In genomic region chr9:95086564-95086955, GRCh38 we compare ENCODE assay signal across 14 cellular contexts.
DNase-seq lines count a peak whose midpoint lies in the region; ATAC-seq and TF ChIP-seq lines count a peak whose summit lies in the region.
"Had no signal": no experiment of that assay in that cellular context is flagged by ENCODE, and none has a peak within 500 bp of the region (broad histone marks: within the 10 kb centered on the region; RNA-seq: fewer than 3 reads in every experiment).

No MANE protein-coding gene starts in this region.

- H3K9me3 Mint-ChIP-seq in endodermal cell: no peaks in the 10 kb centered on the region
- no peaks in the 10 kb centered on the region for H3K9me3 Mint-ChIP-seq in neural crest cell
- H3K9me3 Mint-ChIP-seq: activated T-helper 1 cell treated with anti-CD3 and anti-CD28 coated beads, Interleukin-12 subunit alpha, Interleukin-12 subunit beta, Interleukin-2, Interleukin-4 antibody, amounts not matched to agents 30 ng/mL and 10 ng/mL and 1 ng/mL, durations not matched to agents 14 hours and 24 hours and 36 hours had no signal

- H3K36me3 Mint-ChIP-seq in endodermal cell (ENCODE audit: low read depth) (peaks cover 40% of the 10 kb centered on the region), neural crest cell (ENCODE audit: low read depth) (peaks cover 9% of the 10 kb centered on the region)

- no peak overlapping the region for H3K9ac ChIP-seq in endodermal cell (ENCODE audit: extremely low read depth, low read length, poor library complexity, severe bottlenecking)

- no peak overlapping the region for H3K4me3 ChIP-seq in endodermal cell (ENCODE audit: low read length)
- H3K4me3 ChIP-seq in H7 (ENCODE audit: insufficient read depth, low read depth, low read length): no peak overlapping the region

- H3K4me3 Mint-ChIP-seq in endodermal cell: no peak overlapping the region
- H3K4me3 Mint-ChIP-seq in neural crest cell: peak overlapping the region; percentile 38
- H3K4me3 Mint-ChIP-seq: activated CD8-positive, alpha-beta T cell treated with anti-CD3 and anti-CD28 coated beads, Interleukin-2, amount 10 ng/mL, durations not matched to agents 7 days and 5 days; activated T-helper 1 cell treated with anti-CD3 and anti-CD28 coated beads, Interleukin-12 subunit alpha, Interleukin-12 subunit beta, Interleukin-2, Interleukin-4 antibody, amounts not matched to agents 30 ng/mL and 10 ng/mL and 1 ng/mL, durations not matched to agents 14 hours and 24 hours and 36 hours had no signal

- 88 to 95% methylated on average over 7 to 8 of the region's 8 CpGs for WGBS in endodermal cell (ENCODE audit: insufficient coverage in 1 of 2, insufficient read length in 1 of 2), 2 experiments

- H3K4me1 Mint-ChIP-seq in endodermal cell (peaks cover 4% of the 10 kb centered on the region), neural crest cell (peaks cover 81% of the 10 kb centered on the region)

- H3K27ac Mint-ChIP-seq in endodermal cell (no peak overlapping the region), neural crest cell (ENCODE audit: unreplicated experiment) (peak overlapping the region; percentile 44)
- H3K27ac Mint-ChIP-seq: activated CD8-positive, alpha-beta T cell treated with anti-CD3 and anti-CD28 coated beads, Interleukin-2, amount 10 ng/mL, durations not matched to agents 7 days and 5 days; activated T-helper 1 cell treated with anti-CD3 and anti-CD28 coated beads, Interleukin-12 subunit alpha, Interleukin-12 subunit beta, Interleukin-2, Interleukin-4 antibody, amounts not matched to agents 30 ng/mL and 10 ng/mL and 1 ng/mL, durations not matched to agents 14 hours and 24 hours and 36 hours had no signal

- no peak for ATAC-seq in GM19467 (IDR thresholded peaks at IDR 0.05; ENCODE audit: unreplicated experiment)
- ATAC-seq: activated CD8-positive, alpha-beta T cell treated with anti-CD3 and anti-CD28 coated beads, Interleukin-2, amount 10 ng/mL, durations not matched to agents 7 days and 5 days had no signal

- CTCF ChIA-PET in RWPE1 (lab: Yijun Ruan, JAX): interaction anchor here (0.6 to 0.9 kb wide), 2 partner anchors 397 to 405 kb away, joined by 3 read pairs; no protein-coding TSS in a partner anchor

- H3K9me3 ChIP-seq in endodermal cell (ENCODE audit: control insufficient read depth, low read length): no peaks in the 10 kb centered on the region

- H3K27me3 Mint-ChIP-seq in endodermal cell (ENCODE audit: insufficient read depth) (no peaks in the 10 kb centered on the region), neural crest cell (ENCODE audit: low read depth) (peaks cover 2% of the 10 kb centered on the region)

- H3K36me3 ChIP-seq in endodermal cell (ENCODE audit: control insufficient read depth, insufficient read depth, low read length) (peaks cover 35% of the 10 kb centered on the region), H7 (replicated peaks; ENCODE audit: control insufficient read depth, insufficient read depth, low read length) (no peaks in the 10 kb centered on the region; the same call in 1 of the 2 replicates)

- H3K27ac ChIP-seq in RWPE1: peak overlapping the region; percentile 98
- H3K27ac ChIP-seq in endodermal cell (ENCODE audit: low read depth, low read length): peak overlapping the region; percentile 76
- H3K27ac ChIP-seq in substantia nigra (ENCODE audit: low read depth, low read length, poor library complexity, severe bottlenecking): peak overlapping the region; percentile 100

- DNase-seq in RWPE1 (ENCODE audit: low spot score) (no peak), endodermal cell (no peak), neural crest cell (ENCODE audit: low read depth, low spot score) (no peak), substantia nigra (lab: John Stamatoyannopoulos, UW) (no peak), SIG-M5 treated with dmso at 0.1 percent for 504 hours (lab: John Stamatoyannopoulos, UW; ENCODE audit: unreplicated experiment) (no peak), H7 (no peak)
- no peak for DNase-seq in activated CD4-positive, CD25-positive, alpha-beta regulatory T cell (lab: John Stamatoyannopoulos, UW)
- DNase-seq: activated CD8-positive, alpha-beta T cell treated with anti-CD3 and anti-CD28 coated beads, Interleukin-2, amount 10 ng/mL, durations not matched to agents 7 days and 5 days; GDM1; NCI-H2171; stimulated activated CD4-positive, alpha-beta T cell treated with anti-CD3 and anti-CD28 coated beads, Interleukin-1b, Interleukin-23, amount 100 ng/mL, for 48 hours; SW 1271 had no signal

- peaks cover 5% of the 10 kb centered on the region for H3K4me1 ChIP-seq in endodermal cell (ENCODE audit: control insufficient read depth, insufficient read depth, low read length)

- POLR2A ChIA-PET in RWPE1 (lab: Yijun Ruan, JAX; ENCODE audit: low non-redundant PET): no interaction called here

- H3K27me3 ChIP-seq in endodermal cell (ENCODE audit: control insufficient read depth, insufficient read depth, low read length, poor library complexity, severe bottlenecking) (no peaks in the 10 kb centered on the region), H7 (ENCODE audit: control insufficient read depth, insufficient read depth, low read length) (no peaks in the 10 kb centered on the region)

- no peak for TF ChIP-seq CTCF in RWPE1 (conservative IDR thresholded peaks at IDR 0.05; ENCODE audit: low read depth)
- TF ChIP-seq CTCF in endodermal cell (conservative IDR thresholded peaks at IDR 0.05): no peak
- TF ChIP-seq CTCF in neural crest cell (conservative IDR thresholded peaks at IDR 0.05): no peak
